7 cellular contexts compared by ENCODE assay signal in genomic region chr22:42719656-42720262, GRCh38. TPM values are rescaled to one million over a fixed set of nuclear protein-coding genes. Genes with fewer than 3 reads are reported as not detected.
DNase-seq lines count a peak whose midpoint lies in the region; ATAC-seq and TF ChIP-seq lines count a peak whose summit lies in the region.

No MANE protein-coding gene starts in this region.

- peaks cover 11% of the 10 kb centered on the region for H3K4me1 Mint-ChIP-seq in activated T-helper 2 cell treated with anti-CD3 and anti-CD28 coated beads, Interferon-gamma antibody, Interleukin-2, Interleukin-4, amounts not matched to agents 10 μg/mL and 5 μg/mL and 100 μg/mL, durations not matched to agents 14 hours and 24 hours and 36 hours (ENCODE audit: low read depth)
- peaks cover 40% of the 10 kb centered on the region for H3K4me1 Mint-ChIP-seq in stimulated activated naive CD8-positive, alpha-beta T cell treated with anti-CD3 and anti-CD28 coated beads, Interleukin-15, amount 100 ng/mL, for 72 hours

- no peak overlapping the region for H3K27ac Mint-ChIP-seq in activated T-helper 2 cell treated with anti-CD3 and anti-CD28 coated beads, Interferon-gamma antibody, Interleukin-2, Interleukin-4, amounts not matched to agents 10 μg/mL and 5 μg/mL and 100 μg/mL, durations not matched to agents 14 hours and 24 hours and 36 hours
- no peak overlapping the region for H3K27ac Mint-ChIP-seq in stimulated activated naive CD8-positive, alpha-beta T cell treated with anti-CD3 and anti-CD28 coated beads, Interleukin-15, amount 100 ng/mL, for 72 hours

- peaks cover 58% of the 10 kb centered on the region for H3K27me3 Mint-ChIP-seq in activated T-helper 2 cell treated with anti-CD3 and anti-CD28 coated beads, Interferon-gamma antibody, Interleukin-2, Interleukin-4, amounts not matched to agents 10 μg/mL and 5 μg/mL and 100 μg/mL, durations not matched to agents 14 hours and 24 hours and 36 hours (ENCODE audit: low read depth)
- peaks cover 87% of the 10 kb centered on the region for H3K27me3 Mint-ChIP-seq in stimulated activated naive CD8-positive, alpha-beta T cell treated with anti-CD3 and anti-CD28 coated beads, Interleukin-15, amount 100 ng/mL, for 72 hours

- H3K4me3 ChIP-seq in HFF-Myc (replicated peaks; ENCODE audit: low read depth, low read length) = peak overlapping the region; percentile 40
- H3K4me3 ChIP-seq in iPS-18c (ENCODE audit: insufficient read depth, low read depth, low read length) = peak overlapping the region; percentile 74

- DNase-seq in HFF-Myc (ENCODE audit: extremely low read depth, low read depth) = no peak
- no peak for DNase-seq in activated T-helper 2 cell treated with anti-CD3 and anti-CD28 coated beads, Interferon-gamma antibody, Interleukin-2, Interleukin-4, amounts not matched to agents 10 μg/mL and 5 μg/mL and 100 μg/mL, durations not matched to agents 14 hours and 24 hours and 36 hours (ENCODE audit: low spot score)
- DNase-seq in stimulated activated naive CD8-positive, alpha-beta T cell treated with anti-CD3 and anti-CD28 coated beads, Interleukin-15, amount 100 ng/mL, for 72 hours = no peak
- DNase-seq in cerebellar cortex (ENCODE audit: low spot score) = no peak

- H3K36me3 Mint-ChIP-seq in activated T-helper 2 cell treated with anti-CD3 and anti-CD28 coated beads, Interferon-gamma antibody, Interleukin-2, Interleukin-4, amounts not matched to agents 10 μg/mL and 5 μg/mL and 100 μg/mL, durations not matched to agents 14 hours and 24 hours and 36 hours (ENCODE audit: low read depth) = no peaks in the 10 kb centered on the region

- peak overlapping the region; percentile 38 for H3K4me3 Mint-ChIP-seq in activated T-helper 2 cell treated with anti-CD3 and anti-CD28 coated beads, Interferon-gamma antibody, Interleukin-2, Interleukin-4, amounts not matched to agents 10 μg/mL and 5 μg/mL and 100 μg/mL, durations not matched to agents 14 hours and 24 hours and 36 hours (ENCODE audit: low read depth)
- H3K4me3 Mint-ChIP-seq in stimulated activated naive CD8-positive, alpha-beta T cell treated with anti-CD3 and anti-CD28 coated beads, Interleukin-15, amount 100 ng/mL, for 72 hours = peak overlapping the region; percentile 31 to 67

- ATAC-seq in stimulated activated naive CD8-positive, alpha-beta T cell treated with anti-CD3 and anti-CD28 coated beads, Interleukin-15, amount 100 ng/mL, for 72 hours = no peak
- no peak for ATAC-seq in HG03097 (IDR thresholded peaks at IDR 0.05; ENCODE audit: low FRiP score, unreplicated experiment)
- no peak for ATAC-seq in GM18909 (IDR thresholded peaks at IDR 0.05; ENCODE audit: poor library complexity, unreplicated experiment)

- H3K9me3 Mint-ChIP-seq in activated T-helper 2 cell treated with anti-CD3 and anti-CD28 coated beads, Interferon-gamma antibody, Interleukin-2, Interleukin-4, amounts not matched to agents 10 μg/mL and 5 μg/mL and 100 μg/mL, durations not matched to agents 14 hours and 24 hours and 36 hours = no peaks in the 10 kb centered on the region
- H3K9me3 Mint-ChIP-seq in stimulated activated naive CD8-positive, alpha-beta T cell treated with anti-CD3 and anti-CD28 coated beads, Interleukin-15, amount 100 ng/mL, for 72 hours = no peaks in the 10 kb centered on the region

- intact Hi-C loops in activated T-helper 2 cell treated with anti-CD3 and anti-CD28 coated beads, Interferon-gamma antibody, Interleukin-2, Interleukin-4, amounts not matched to agents 10 μg/mL and 5 μg/mL and 100 μg/mL, durations not matched to agents 14 hours and 24 hours and 36 hours (cut with micrococcal nuclease) = no loop called here

- no peaks in the 10 kb centered on the region for H3K9me3 ChIP-seq in iPS-18c (ENCODE audit: control insufficient read depth, insufficient read depth, low read length)

- TF ChIP-seq CTCF in HFF-Myc (IDR thresholded peaks at IDR 0.05; ENCODE audit: low read depth, low read length, missing control alignments) = no peak

RNA-seq across cellular contexts. Expression of gene A4GALT, which starts 0.9 kb away (rescaled TPM):
- not detected in 2 replicates for total RNA-seq in activated T-helper 2 cell treated with anti-CD3 and anti-CD28 coated beads, Interferon-gamma antibody, Interleukin-2, Interleukin-4, amounts not matched to agents 10 μg/mL and 5 μg/mL and 100 μg/mL, durations not matched to agents 14 hours and 24 hours and 36 hours
